10 cellular contexts compared by ENCODE assay signal in genomic region chr14:56247495-56248087, GRCh38.
DNase-seq lines count a peak whose midpoint lies in the region; ATAC-seq, FAIRE-seq and TF ChIP-seq lines count a peak whose summit lies in the region.
"Had no signal": no experiment of that assay in that cellular context is flagged by ENCODE, and none has a peak within 500 bp of the region (broad histone marks: within the 10 kb centered on the region; RNA-seq: fewer than 3 reads in every experiment).

No MANE protein-coding gene starts in this region.

- no peaks in the 10 kb centered on the region for H3K27me3 ChIP-seq in bronchial epithelial cell (ENCODE audit: control insufficient read depth, insufficient read depth, low read length)

- no peak overlapping the region for H3K4me3 ChIP-seq in bronchial epithelial cell (ENCODE audit: low read depth, low read length)

- TF ChIP-seq CTCF in bronchial epithelial cell (IDR thresholded peaks at IDR 0.05; ENCODE audit: insufficient read depth, low read length, severe bottlenecking) (peak; percentile 20), CD14-positive monocyte (IDR thresholded peaks at IDR 0.05) (no peak)

- H3K36me3 Mint-ChIP-seq in CD14-positive monocyte = peaks cover 20 to 33% of the 10 kb centered on the region in 2 donors

- H3K36me3 ChIP-seq in bronchial epithelial cell (ENCODE audit: control insufficient read depth, insufficient read depth, low read length) = no peaks in the 10 kb centered on the region

- FAIRE-seq in bronchial epithelial cell (lab: Jason Lieb, UNC) = no peak

- intact Hi-C loops in CD14-positive monocyte (cut with micrococcal nuclease) = no loop called here

- peaks cover 0 to 4% (median 2%) of the 10 kb centered on the region in 7 donors for H3K9me3 Mint-ChIP-seq in CD14-positive monocyte

- H3K27me3 Mint-ChIP-seq in CD14-positive monocyte (ENCODE audit: low read depth in 3 of 3) = no peaks in the 10 kb centered on the region
- H3K27me3 Mint-ChIP-seq: stimulated activated naive CD8-positive, alpha-beta T cell treated with anti-CD3 and anti-CD28 coated beads, Interleukin-15, Interleukin-2, amounts not matched to agents 100 ng/mL and 50 ng/mL, for 24 hours had no signal

- peaks cover 22% of the 10 kb centered on the region for H3K4me1 Mint-ChIP-seq in CD14-positive monocyte

- DNase-seq in DMS153 treated with DMSO at 0.1 percent for 48 hours (lab: John Stamatoyannopoulos, UW; ENCODE audit: unreplicated experiment) (peak; percentile 1), LHCN-M2 (ENCODE audit: low read depth) (peak; percentile 9), bronchial epithelial cell (ENCODE audit: low read depth) (peak; percentile 35), myocyte (ENCODE audit: low read depth) (peak; percentile 19), CD14-positive monocyte (ENCODE audit: low spot score) (no peak), NCI-H345 (lab: John Stamatoyannopoulos, UW) (no peak), SKM-1 (lab: John Stamatoyannopoulos, UW; ENCODE audit: unreplicated experiment) (no peak)
- DNase-seq: NCI-H2227 treated with DMSO at 0.1 percent for 48 hours had no signal

- no peak overlapping the region for H3K27ac Mint-ChIP-seq in CD14-positive monocyte
- H3K27ac Mint-ChIP-seq: stimulated activated naive CD8-positive, alpha-beta T cell treated with anti-CD3 and anti-CD28 coated beads, Interleukin-15, Interleukin-2, amounts not matched to agents 100 ng/mL and 50 ng/mL, for 24 hours had no signal

- ATAC-seq in GM18858 (IDR thresholded peaks at IDR 0.05; ENCODE audit: unreplicated experiment) = no peak

- no peak overlapping the region for H3K4me3 Mint-ChIP-seq in CD14-positive monocyte
- H3K4me3 Mint-ChIP-seq: stimulated activated naive CD8-positive, alpha-beta T cell treated with anti-CD3 and anti-CD28 coated beads, Interleukin-15, Interleukin-2, amounts not matched to agents 100 ng/mL and 50 ng/mL, for 24 hours had no signal

Comparison
In these comparisons a context has a peak if more than half of its experiments do, and no peak if none do; other contexts are left out.
1. DNase-seq: peak in DMS153 treated with DMSO at 0.1 percent for 48 hours (single experiment), LHCN-M2 (single experiment), bronchial epithelial cell (single experiment) and myocyte (single experiment); none in CD14-positive monocyte (single experiment), NCI-H345 (single experiment) and SKM-1 (single experiment).